8 cellular contexts compared by ENCODE assay signal in genomic region chr20:47258745-47259695, GRCh38.
DNase-seq lines count a peak whose midpoint lies in the region; ATAC-seq and TF ChIP-seq lines count a peak whose summit lies in the region.

No MANE protein-coding gene starts in this region.

- no peak for TF ChIP-seq CTCF in CD8-positive, alpha-beta T cell (IDR thresholded peaks at IDR 0.05)
- TF ChIP-seq CTCF in stomach (IDR thresholded peaks at IDR 0.05), result no peak

- no peaks in the 10 kb centered on the region for H3K27me3 ChIP-seq in CD8-positive, alpha-beta T cell (ENCODE audit: insufficient read depth, low read length)
- no peaks in the 10 kb centered on the region for H3K27me3 ChIP-seq in stomach

- POLR2A ChIA-PET in CD8-positive, alpha-beta T cell (lab: Charles Lee), result no interaction called here

- peak overlapping the region; percentile 80 for H3K27ac Mint-ChIP-seq in CD8-positive, alpha-beta T cell

- H3K4me3 ChIP-seq in CD8-positive, alpha-beta T cell (ENCODE audit: low read depth, low read length), result no peak overlapping the region
- H3K4me3 ChIP-seq in stomach, result no peak overlapping the region

- ATAC-seq in CD8-positive, alpha-beta T cell, result no peak
- ATAC-seq in GM21619 (IDR thresholded peaks at IDR 0.05; ENCODE audit: unreplicated experiment), result peak; percentile 50

- CTCF ChIA-PET in CD8-positive, alpha-beta T cell (lab: Charles Lee), result interaction anchor here (3.0 to 3.5 kb wide), 2 partner anchors 14 to 125 kb away, joined by 11 to 16 read pairs; no protein-coding TSS in a partner anchor

- no peak for TF ChIP-seq POLR2A in stomach (IDR thresholded peaks at IDR 0.05)

- H3K9me3 ChIP-seq in CD8-positive, alpha-beta T cell (ENCODE audit: low read length), result no peaks in the 10 kb centered on the region
- no peaks in the 10 kb centered on the region for H3K9me3 ChIP-seq in stomach

- no peak overlapping the region for H3K27ac ChIP-seq in CD8-positive, alpha-beta T cell (ENCODE audit: low read depth, low read length)
- peak overlapping the region; percentile 22 to 64 (median 56) for H3K27ac ChIP-seq in stomach

- no peaks in the 10 kb centered on the region for H3K9me3 Mint-ChIP-seq in CD8-positive, alpha-beta T cell

- no peak overlapping the region for H3K4me3 Mint-ChIP-seq in CD8-positive, alpha-beta T cell

- peaks cover 23% of the 10 kb centered on the region for H3K36me3 ChIP-seq in CD8-positive, alpha-beta T cell (ENCODE audit: insufficient read depth, low read length)
- peaks cover 19 to 77% (median 64%) of the 10 kb centered on the region in 4 donors for H3K36me3 ChIP-seq in stomach

- peaks cover 19% of the 10 kb centered on the region for H3K4me1 Mint-ChIP-seq in CD8-positive, alpha-beta T cell (ENCODE audit: low read depth)

- TF ChIP-seq EP300 in stomach (IDR thresholded peaks at IDR 0.05), result no peak

- no peaks in the 10 kb centered on the region for H3K27me3 Mint-ChIP-seq in CD8-positive, alpha-beta T cell (ENCODE audit: low read depth)

- intact Hi-C loops in CD8-positive, alpha-beta T cell (cut with DNase I, micrococcal nuclease), result no loop called here
- intact Hi-C loops in cardiac septum (cut with DNase I), result loop anchor here (5.0 kb wide), 1 partner anchor 47 kb away; no protein-coding TSS in a partner anchor
- intact Hi-C loops in stomach (cut with DNase I; ENCODE audit: low total_unique reads), result no loop called here

- peaks cover 77% of the 10 kb centered on the region for H3K36me3 Mint-ChIP-seq in CD8-positive, alpha-beta T cell

- H3K4me1 ChIP-seq in CD8-positive, alpha-beta T cell (ENCODE audit: insufficient read depth, low read length), result no peaks in the 10 kb centered on the region
- peaks cover 27 to 63% (median 43%) of the 10 kb centered on the region in 4 donors for H3K4me1 ChIP-seq in stomach

- WGBS in stomach, 5 donors, result 43 to 54% (median 46%) methylated on average over 16 of the region's 16 CpGs

- DNase-seq in CD8-positive, alpha-beta T cell, result no peak
- DNase-seq in UCSD-AML1 (lab: John Stamatoyannopoulos, UW; ENCODE audit: unreplicated experiment), result peak; percentile 54
- peak; percentile 77 for DNase-seq in cardiac septum (ENCODE audit: low spot score)
- no peak for DNase-seq in stomach
- DNase-seq in NCI-H2081 (lab: John Stamatoyannopoulos, UW), result no peak
- no peak for DNase-seq in NCI-H510A treated with DMSO at 0.1 percent for 48 hours (lab: John Stamatoyannopoulos, UW)
- no peak for DNase-seq in HPDE6-E6E7 (ENCODE audit: extremely low spot score)

Comparison
In these comparisons a context has a peak if more than half of its experiments do, and no peak if none do; other contexts are left out.
1. DNase-seq: peak in UCSD-AML1 (single experiment) and cardiac septum (single experiment); none in CD8-positive, alpha-beta T cell (0 of 7), stomach (single experiment), NCI-H2081 (0 of 2), NCI-H510A treated with DMSO at 0.1 percent for 48 hours (single experiment) and HPDE6-E6E7 (single experiment).